23 cellular contexts compared by ENCODE assay signal in the genomic region with DNA sequence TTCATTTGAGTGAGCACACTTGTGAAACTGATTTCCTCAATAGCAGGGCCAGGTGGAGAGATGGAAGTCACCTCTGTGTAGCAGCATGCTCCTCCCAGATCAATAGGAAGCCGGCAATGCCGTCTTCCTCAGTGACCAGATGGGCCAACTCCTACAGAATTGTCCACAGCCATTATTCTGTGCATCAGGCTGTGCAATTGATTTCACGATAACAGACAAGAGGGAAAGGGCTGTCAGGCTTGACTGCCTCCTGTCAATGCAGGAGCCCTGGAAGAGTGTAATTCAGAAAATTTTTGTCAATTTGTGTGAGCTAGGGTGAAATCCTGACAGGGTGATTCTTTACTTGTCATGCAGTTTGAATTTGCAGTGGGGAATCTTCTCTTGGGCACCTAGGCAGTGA.
"Had no signal": no experiment of that assay in that cellular context is flagged by ENCODE, and none has a peak within 500 bp of the region (broad histone marks: within the 10 kb centered on the region; RNA-seq: fewer than 3 reads in every experiment).

No MANE protein-coding gene starts in this region.

- H3K27ac ChIP-seq: gastroesophageal sphincter, spleen, suprapubic skin, tibial nerve had no signal

- H3K4me1 Mint-ChIP-seq: activated naive CD4-positive, alpha-beta T cell treated with anti-CD3 and anti-CD28 coated beads, Interleukin-2, amount 50 U/mL, for 24 hours; activated naive CD8-positive, alpha-beta T cell treated with anti-CD3 and anti-CD28 coated beads, Interleukin-2, amount 50 U/mL, for 24 hours; mesothelial cell of epicardium; naive B cell; WTC11 had no signal

- H3K27ac Mint-ChIP-seq: activated CD8-positive, alpha-beta T cell treated with anti-CD3 and anti-CD28 coated beads for 36 hours; activated naive CD4-positive, alpha-beta T cell treated with anti-CD3 and anti-CD28 coated beads, Interleukin-2, amount 50 U/mL, for 24 hours; activated naive CD8-positive, alpha-beta T cell treated with anti-CD3 and anti-CD28 coated beads, Interleukin-2, amount 50 U/mL, for 24 hours; activated T-helper 2 cell treated with anti-CD3 and anti-CD28 coated beads, Interferon-gamma antibody, Interleukin-2, Interleukin-4, amounts not matched to agents 10 μg/mL and 5 μg/mL and 100 μg/mL, durations not matched to agents 14 hours and 24 hours and 36 hours; mesothelial cell of epicardium; naive B cell; WTC11 had no signal

- H3K27me3 ChIP-seq: gastroesophageal sphincter, spleen, suprapubic skin, tibial nerve had no signal

- DNase-seq: activated CD4-positive, alpha-beta T cell treated with anti-CD3 and anti-CD28 coated beads for 1 hour; activated CD4-positive, alpha-beta T cell treated with anti-CD3 and anti-CD28 coated beads, Interleukin-2, amount 50 U/mL, for 1 hour; activated CD8-positive, alpha-beta T cell treated with anti-CD3 and anti-CD28 coated beads for 36 hours; activated naive CD8-positive, alpha-beta T cell treated with anti-CD3 and anti-CD28 coated beads, Interleukin-2, amount 50 U/mL, for 24 hours; activated T-cell treated with anti-CD3 and anti-CD28 coated beads, Interleukin-2, amount 50 U/mL, for 4 hours; amygdala; caudate nucleus; cortex of kidney; head of caudate nucleus; hippocampal formation; naive B cell; occipital lobe; right cardiac atrium; spleen; stimulated activated naive CD4-positive, alpha-beta T cell had no signal

- H3K36me3 Mint-ChIP-seq: activated naive CD4-positive, alpha-beta T cell treated with anti-CD3 and anti-CD28 coated beads, Interleukin-2, amount 50 U/mL, for 24 hours; naive B cell; WTC11 had no signal

- H3K36me3 ChIP-seq: gastroesophageal sphincter, spleen, suprapubic skin, tibial nerve had no signal

- H3K27me3 Mint-ChIP-seq: activated CD8-positive, alpha-beta T cell treated with anti-CD3 and anti-CD28 coated beads for 36 hours; activated naive CD4-positive, alpha-beta T cell treated with anti-CD3 and anti-CD28 coated beads, Interleukin-2, amount 50 U/mL, for 24 hours; activated naive CD8-positive, alpha-beta T cell treated with anti-CD3 and anti-CD28 coated beads, Interleukin-2, amount 50 U/mL, for 24 hours; naive B cell had no signal

- H3K4me3 Mint-ChIP-seq: activated CD8-positive, alpha-beta T cell treated with anti-CD3 and anti-CD28 coated beads for 36 hours; activated naive CD4-positive, alpha-beta T cell treated with anti-CD3 and anti-CD28 coated beads, Interleukin-2, amount 50 U/mL, for 24 hours; activated naive CD8-positive, alpha-beta T cell treated with anti-CD3 and anti-CD28 coated beads, Interleukin-2, amount 50 U/mL, for 24 hours; activated T-cell treated with anti-CD3 and anti-CD28 coated beads, Interleukin-2, amount 50 U/mL, for 4 hours; mesothelial cell of epicardium; naive B cell; neural crest cell; WTC11 had no signal

- H3K4me3 ChIP-seq: gastroesophageal sphincter, spleen, suprapubic skin, tibial nerve had no signal

- H3K4me1 ChIP-seq: gastroesophageal sphincter, spleen, suprapubic skin, tibial nerve had no signal
